13 cellular contexts compared by ENCODE assay signal in genomic region chr14:60515244-60515695, GRCh38. TPM values are rescaled to one million over a fixed set of nuclear protein-coding genes. Genes with fewer than 3 reads are reported as not detected.
DNase-seq lines count a peak whose midpoint lies in the region; ATAC-seq, FAIRE-seq and TF ChIP-seq lines count a peak whose summit lies in the region.
"Had no signal": no experiment of that assay in that cellular context is flagged by ENCODE, and none has a peak within 500 bp of the region (broad histone marks: within the 10 kb centered on the region; RNA-seq: fewer than 3 reads in every experiment).

No MANE protein-coding gene starts in this region.

- no peak for TF ChIP-seq CTCF in SK-N-SH (IDR thresholded peaks at IDR 0.05)
- peak in 1 of 3 experiments; percentile 3 for TF ChIP-seq CTCF in ascending aorta (IDR thresholded peaks at IDR 0.05)
- TF ChIP-seq CTCF in HepG2 (CRISPR knock-in tag; IDR thresholded peaks at IDR 0.05), result no peak
- TF ChIP-seq CTCF in spleen (IDR thresholded peaks at IDR 0.05 in 8 of 11, conservative IDR thresholded peaks at IDR 0.05 in 3 of 11), result no peak

- H3K4me2 ChIP-seq in SK-N-SH (no peak overlapping the region), HepG2 (ENCODE audit: low read depth, low read length) (peak overlapping the region; percentile 78)

- POLR2A ChIA-PET in SK-N-SH (lab: Yijun Ruan, JAX), result interaction anchor here (0.6 kb wide), 1 partner anchor 434 kb away, joined by 3 read pairs; no protein-coding TSS in a partner anchor
- POLR2A ChIA-PET in HepG2 (lab: Yijun Ruan, JAX), result no interaction called here

- H3K79me2 ChIP-seq in SK-N-SH (ENCODE audit: insufficient read depth) (no peaks in the 10 kb centered on the region), HepG2 (ENCODE audit: insufficient read depth, low read length) (no peaks in the 10 kb centered on the region)

- ATAC-seq in SK-N-SH treated with all-trans-retinoic acid at 6 μM for 48 hours (no peak), HepG2 (no peak)
- ATAC-seq: naive thymus-derived CD4-positive, alpha-beta T cell had no signal

- no peak for DNase-seq in SK-N-SH
- no peak for DNase-seq in ascending aorta (ENCODE audit: low spot score in 2 of 2)
- no peak for DNase-seq in HepG2 (ENCODE audit: low spot score)
- DNase-seq in spleen, result no peak
- no peak for DNase-seq in HPDE6-E6E7 (ENCODE audit: extremely low spot score)
- DNase-seq in kidney glomerular epithelial cell (lab: John Stamatoyannopoulos, UW), result no peak
- no peak for DNase-seq in SHP77 treated with DMSO at 0.1 percent for 48 hours (lab: John Stamatoyannopoulos, UW)
- DNase-seq: 8988T, GF-D8 had no signal

- in situ Hi-C loops in HepG2 (cut with HindIII; ENCODE audit: extremely low pct_ligation_motif_present, low pct_unique_long_range_greater_than_20kb), result no loop called here

- H3F3A ChIP-seq in SK-N-SH (replicated peaks; ENCODE audit: insufficient read depth), result no peaks in the 10 kb centered on the region

- H3K4me3 ChIP-seq in SK-N-SH (ENCODE audit: low read depth in 2 of 2, low read length in 1 of 2) (peak overlapping the region; percentile 62 to 77), ascending aorta (peak overlapping the region; percentile 44 to 56), HepG2 (replicated peaks in 1 of 3; ENCODE audit: insufficient read depth in 1 of 3, low read depth in 2 of 3, low read length in 3 of 3) (peak overlapping the region in 1 of 3 experiments; percentile 74; a peak in 1 of 6 replicates), spleen (peak overlapping the region in 7 of 8 donors; percentile 22 to 65 (median 30))

- 22% methylated on average over 15 of the region's 47 CpGs for WGBS in SK-N-SH (ENCODE audit: low lambda C conversion rate)
- WGBS in HepG2 (ENCODE audit: low lambda C conversion rate), result 87% methylated on average over 14 of the region's 47 CpGs
- WGBS in spleen, 5 donors, result 3 to 6% (median 5%) methylated on average over 4 to 47 of the region's 47 CpGs; no CpG with 5 or more reads in 1 of the 5 donors

- H3K4me1 ChIP-seq in SK-N-SH (ENCODE audit: control insufficient read depth in 1 of 2, insufficient read depth in 2 of 2, low read depth in 1 of 2, low read length in 1 of 2), result peaks cover 0 to 7% of the 10 kb centered on the region in 2 experiments; a peak in 1 of 4 replicates
- peaks cover 0 to 11% of the 10 kb centered on the region in 2 donors for H3K4me1 ChIP-seq in ascending aorta
- no peaks in the 10 kb centered on the region for H3K4me1 ChIP-seq in HepG2 (ENCODE audit: insufficient read depth, low read length)
- H3K4me1 ChIP-seq in spleen, result peaks cover 3 to 36% (median 30%) of the 10 kb centered on the region in 6 donors

- intact Hi-C loops in ascending aorta (cut with DNase I) (no loop called here), HepG2 (cut with micrococcal nuclease; ENCODE audit: unreplicated experiment) (no loop called here), spleen (cut with DNase I; ENCODE audit: low total_unique reads) (no loop called here)

- no peaks in the 10 kb centered on the region for H3K9me2 ChIP-seq in SK-N-SH

- no peak overlapping the region for H3K9ac ChIP-seq in SK-N-SH
- H3K9ac ChIP-seq in HepG2 (ENCODE audit: insufficient read depth, low read depth, low read length), result no peak overlapping the region

- CTCF ChIA-PET in SK-N-SH (lab: Yijun Ruan, JAX) (interaction anchor here (0.8 to 3.0 kb wide), 8 partner anchors 9 to 183 kb away, joined by 3 to 18 read pairs (median 5); no protein-coding TSS in a partner anchor), HepG2 (lab: Yijun Ruan, JAX; ENCODE audit: low intra/inter-chr PET ratio, low total read pairs) (interaction anchor here (1.3 kb wide), 1 partner anchor 165 kb away, joined by 4 read pairs; no protein-coding TSS in a partner anchor)

- no peak for TF ChIP-seq EP300 in SK-N-SH (IDR thresholded peaks at IDR 0.05; ENCODE audit: borderline replicate concordance in 1 of 2, low read depth in 1 of 2, low read length in 1 of 2)
- TF ChIP-seq EP300 in HepG2 (IDR thresholded peaks at IDR 0.05; ENCODE audit: low read depth in 2 of 2, low read length in 2 of 2), result no peak
- no peak for TF ChIP-seq EP300 in HepG2 (CRISPR knock-in tag; IDR thresholded peaks at IDR 0.05; ENCODE audit: borderline replicate concordance)

- BruUV-seq in HepG2 (replicated peaks; lab: Mats Ljungman, UMichigan), result no TSS peak

- no peaks in the 10 kb centered on the region for H3K36me3 ChIP-seq in SK-N-SH (replicated peaks in 1 of 2; ENCODE audit: control insufficient read depth in 1 of 2, insufficient read depth in 2 of 2, low read length in 1 of 2)
- no peaks in the 10 kb centered on the region for H3K36me3 ChIP-seq in ascending aorta
- H3K36me3 ChIP-seq in HepG2 (replicated peaks in 1 of 2; ENCODE audit: control insufficient read depth in 1 of 2, insufficient read depth in 2 of 2, low read length in 2 of 2), result no peaks in the 10 kb centered on the region
- H3K36me3 ChIP-seq in spleen, result no peaks in the 10 kb centered on the region

- peak overlapping the region; percentile 88; the same call in 1 of the 2 replicates for H2AFZ ChIP-seq in SK-N-SH (ENCODE audit: low read depth)
- no peak overlapping the region for H2AFZ ChIP-seq in HepG2 (ENCODE audit: low read length)

- H3K9me3 ChIP-seq in SK-N-SH, result no peaks in the 10 kb centered on the region
- no peaks in the 10 kb centered on the region for H3K9me3 ChIP-seq in ascending aorta
- H3K9me3 ChIP-seq in HepG2 (ENCODE audit: low read length), result no peaks in the 10 kb centered on the region
- peaks cover 0 to 9% (median 0%) of the 10 kb centered on the region in 8 donors for H3K9me3 ChIP-seq in spleen

- TF ChIP-seq RAD21 in SK-N-SH (IDR thresholded peaks at IDR 0.05; ENCODE audit: low read length), result no peak
- TF ChIP-seq RAD21 in HepG2 (CRISPR knock-in tag; IDR thresholded peaks at IDR 0.05), result no peak; the same call in 1 of the 2 replicates

- TF ChIP-seq POLR2A in HepG2 (IDR thresholded peaks at IDR 0.05; ENCODE audit: insufficient read depth in 1 of 2, low read depth in 2 of 2, low read length in 2 of 2), result no peak
- TF ChIP-seq POLR2A in spleen (IDR thresholded peaks at IDR 0.05), result no peak

- peaks cover 44% of the 10 kb centered on the region for H3K27me3 ChIP-seq in SK-N-SH (ENCODE audit: insufficient read depth)
- peaks cover 31% of the 10 kb centered on the region for H3K27me3 ChIP-seq in ascending aorta
- peaks cover 0 to 39% of the 10 kb centered on the region in 2 experiments; a peak in 4 of 5 replicates for H3K27me3 ChIP-seq in HepG2 (ENCODE audit: control insufficient read depth in 1 of 2, insufficient read depth in 2 of 2, low read length in 2 of 2)
- H3K27me3 ChIP-seq in spleen (replicated peaks in 1 of 7), result peaks cover 0 to 91% (median 64%) of the 10 kb centered on the region in 7 donors

- H3K27ac ChIP-seq in SK-N-SH (ENCODE audit: low read depth in 2 of 2, low read length in 1 of 2) (no peak overlapping the region), ascending aorta (no peak overlapping the region), HepG2 (ENCODE audit: extremely low read length, insufficient read depth, low read length) (no peak overlapping the region), spleen (no peak overlapping the region)

- no peak for FAIRE-seq in HepG2 (lab: Jason Lieb, UNC)

- H4K20me1 ChIP-seq in SK-N-SH (ENCODE audit: insufficient read depth) (no peaks in the 10 kb centered on the region), HepG2 (ENCODE audit: insufficient read depth, low read length) (no peaks in the 10 kb centered on the region)

RNA-seq across cellular contexts. Expression of gene SIX6, which starts 6.3 kb away (rescaled TPM):
- not detected in 2 replicates for polyA plus RNA-seq in SK-N-SH (2012; rRNA removed)
- polyA plus RNA-seq in SK-N-SH (2012; cell fraction: cytosol; rRNA removed), result 0.01 TPM in 1 of 2 replicates, not detected in the other
- polyA plus RNA-seq in SK-N-SH (2012; cell fraction: nucleus; rRNA removed), result not detected in 2 replicates
- total RNA-seq in ascending aorta, result not detected
- not detected in 2 replicates for total RNA-seq in HepG2 (2016; rRNA removed; fragmentation: Illumina TruSeq; extraction: Trizol)
- not detected in 2 replicates for total RNA-seq in HepG2 (2016; cell fraction: cytosol; rRNA removed; fragmentation: Illumina TruSeq; extraction: Trizol; ENCODE audit: low read depth)
- not detected in 2 replicates for total RNA-seq in HepG2 (2016; cell fraction: insoluble cytoplasmic fraction; rRNA removed; fragmentation: Illumina TruSeq; extraction: Trizol)
- total RNA-seq in HepG2 (2016; cell fraction: membrane; rRNA removed; fragmentation: Illumina TruSeq; extraction: Trizol), result not detected in 2 replicates
- not detected in 2 replicates for total RNA-seq in HepG2 (2016; cell fraction: nucleus; rRNA removed; fragmentation: Illumina TruSeq; extraction: Trizol)
- polyA plus RNA-seq in HepG2 (2011; rRNA removed), result not detected in 2 replicates
- not detected in 2 replicates for polyA plus RNA-seq in HepG2 (2011; cell fraction: cytosol; rRNA removed)
- not detected in 2 replicates for polyA plus RNA-seq in HepG2 (2011; cell fraction: nucleus; rRNA removed)
- polyA plus RNA-seq in HepG2 (2012), result not detected in 2 replicates
- polyA plus RNA-seq in HepG2 (2016; cell fraction: cytosol; fragmentation: Illumina TruSeq; extraction: Trizol; ENCODE audit: low read depth), result not detected in 2 replicates
- polyA plus RNA-seq in HepG2 (2016; cell fraction: insoluble cytoplasmic fraction; fragmentation: Illumina TruSeq; extraction: Trizol; ENCODE audit: low read depth), result not detected in 2 replicates
- not detected in 2 replicates for polyA plus RNA-seq in HepG2 (2016; cell fraction: membrane; fragmentation: Illumina TruSeq; extraction: Trizol; ENCODE audit: low read depth)
- not detected in 2 replicates for polyA plus RNA-seq in HepG2 (2016; cell fraction: nucleus; fragmentation: Illumina TruSeq; extraction: Trizol; ENCODE audit: insufficient read depth, low read depth)
- not detected in 2 replicates for polyA minus RNA-seq in HepG2 (2011; rRNA and poly(A)+ RNA removed; ENCODE audit: low replicate concordance)
- not detected in 2 replicates for polyA minus RNA-seq in HepG2 (2011; cell fraction: cytosol; rRNA and poly(A)+ RNA removed)
- not detected in 2 replicates for polyA minus RNA-seq in HepG2 (2011; cell fraction: nucleus; rRNA and poly(A)+ RNA removed)
- total RNA-seq in spleen, result not detected
- polyA plus RNA-seq in spleen, result not detected
- total RNA-seq: cerebellum; glomerular endothelial cell; naive thymus-derived CD4-positive, alpha-beta T cell had no signal
- polyA plus RNA-seq: naive thymus-derived CD4-positive, alpha-beta T cell had no signal

RNA-seq across cellular contexts. Expression of gene C14orf39, which starts 29.4 kb away (rescaled TPM):
- polyA plus RNA-seq in SK-N-SH (2012; rRNA removed), result 0.13 and 0.18 TPM in 2 replicates
- 0.54 TPM in 2 replicates for polyA plus RNA-seq in SK-N-SH (2012; cell fraction: cytosol; rRNA removed)
- polyA plus RNA-seq in SK-N-SH (2012; cell fraction: nucleus; rRNA removed), result 0.27 and 0.70 TPM in 2 replicates
- 7.9 TPM for total RNA-seq in ascending aorta
- not detected in 2 replicates for total RNA-seq in HepG2 (2016; rRNA removed; fragmentation: Illumina TruSeq; extraction: Trizol)
- total RNA-seq in HepG2 (2016; cell fraction: cytosol; rRNA removed; fragmentation: Illumina TruSeq; extraction: Trizol; ENCODE audit: low read depth), result 0.26 and 0.30 TPM in 2 replicates
- total RNA-seq in HepG2 (2016; cell fraction: insoluble cytoplasmic fraction; rRNA removed; fragmentation: Illumina TruSeq; extraction: Trizol), result 0.17 TPM in 1 of 2 replicates, not detected in the other
- total RNA-seq in HepG2 (2016; cell fraction: membrane; rRNA removed; fragmentation: Illumina TruSeq; extraction: Trizol), result 0.10 and 0.22 TPM in 2 replicates
- 0.25 TPM in 1 of 2 replicates, not detected in the other for total RNA-seq in HepG2 (2016; cell fraction: nucleus; rRNA removed; fragmentation: Illumina TruSeq; extraction: Trizol)
- not detected in 2 replicates for polyA plus RNA-seq in HepG2 (2011; rRNA removed)
- polyA plus RNA-seq in HepG2 (2011; cell fraction: cytosol; rRNA removed), result not detected in 2 replicates
- 0.05 TPM in 1 of 2 replicates, not detected in the other for polyA plus RNA-seq in HepG2 (2011; cell fraction: nucleus; rRNA removed)
- not detected in 2 replicates for polyA plus RNA-seq in HepG2 (2012)
- not detected in 2 replicates for polyA plus RNA-seq in HepG2 (2016; cell fraction: cytosol; fragmentation: Illumina TruSeq; extraction: Trizol; ENCODE audit: low read depth)
- polyA plus RNA-seq in HepG2 (2016; cell fraction: insoluble cytoplasmic fraction; fragmentation: Illumina TruSeq; extraction: Trizol; ENCODE audit: low read depth), result not detected in 2 replicates
- not detected in 2 replicates for polyA plus RNA-seq in HepG2 (2016; cell fraction: membrane; fragmentation: Illumina TruSeq; extraction: Trizol; ENCODE audit: low read depth)
- polyA plus RNA-seq in HepG2 (2016; cell fraction: nucleus; fragmentation: Illumina TruSeq; extraction: Trizol; ENCODE audit: insufficient read depth, low read depth), result 0.20 and 0.42 TPM in 2 replicates
- not detected in 2 replicates for polyA minus RNA-seq in HepG2 (2011; rRNA and poly(A)+ RNA removed; ENCODE audit: low replicate concordance)
- polyA minus RNA-seq in HepG2 (2011; cell fraction: cytosol; rRNA and poly(A)+ RNA removed), result not detected in 2 replicates
- not detected in 2 replicates for polyA minus RNA-seq in HepG2 (2011; cell fraction: nucleus; rRNA and poly(A)+ RNA removed)
- not detected for total RNA-seq in spleen
- not detected for polyA plus RNA-seq in spleen
- total RNA-seq: glomerular endothelial cell; naive thymus-derived CD4-positive, alpha-beta T cell had no signal
- polyA plus RNA-seq: naive thymus-derived CD4-positive, alpha-beta T cell had no signal

Comparison
In these comparisons a context has a peak if more than half of its experiments do, and no peak if none do; other contexts are left out.
1. Of the 25 proteins assayed by ChIP-seq in both HepG2 and SK-N-SH: peak only in HepG2: ZBTB33; only in SK-N-SH: none; in both: none; in neither: 24.